12 cellular contexts compared by ENCODE assay signal in the genomic region with DNA sequence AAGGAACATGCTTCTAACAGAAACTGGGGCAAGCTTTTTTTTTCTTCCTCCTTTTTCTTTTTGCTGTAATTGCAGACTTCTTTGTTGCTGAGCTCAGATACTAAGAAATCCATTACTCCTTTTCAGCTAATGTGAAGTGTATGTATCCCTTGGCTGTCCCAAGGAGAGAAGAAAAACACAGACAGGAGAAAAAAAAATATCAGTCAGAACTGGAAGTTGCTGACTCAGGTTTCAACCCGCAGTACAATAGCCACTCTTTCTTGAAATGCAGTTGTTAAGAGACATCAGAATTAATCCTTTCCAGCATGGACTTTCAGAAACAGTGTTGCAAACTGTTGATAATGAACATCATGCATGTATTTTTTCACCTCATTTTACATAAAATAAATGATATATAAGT.
DNase-seq lines count a peak whose midpoint lies in the region; ATAC-seq and TF ChIP-seq lines count a peak whose summit lies in the region.
"Had no signal": no experiment of that assay in that cellular context is flagged by ENCODE, and none has a peak within 500 bp of the region (broad histone marks: within the 10 kb centered on the region; RNA-seq: fewer than 3 reads in every experiment).

No MANE protein-coding gene starts in this region.

- in situ Hi-C loops in GM23248 (cut with MboI), result no loop called here

- H4K20me1 ChIP-seq in GM23248 (ENCODE audit: insufficient read depth) (no peaks in the 10 kb centered on the region), osteoblast (ENCODE audit: insufficient read depth, low read length) (no peaks in the 10 kb centered on the region)

- H3K27me3 Mint-ChIP-seq in nephron progenitor cell (ENCODE audit: low read depth, poor library complexity) (no peaks in the 10 kb centered on the region), HFFc6 (ENCODE audit: insufficient read depth) (no peaks in the 10 kb centered on the region)
- H3K27me3 Mint-ChIP-seq: memory B cell had no signal

- no peak for DNase-seq in GM23248
- DNase-seq in NOMO-1 treated with dmso at 0.1 percent for 144 hours (lab: John Stamatoyannopoulos, UW; ENCODE audit: unreplicated experiment), result peak; percentile 24
- DNase-seq in fibroblast of gingiva (ENCODE audit: low read depth), result peak; percentile 1
- no peak for DNase-seq in nephron progenitor cell
- DNase-seq in HUDEP-2 (lab: John Stamatoyannopoulos, UW; ENCODE audit: unreplicated experiment in 76 of 76), result no peak
- DNase-seq in HFFc6, result no peak
- DNase-seq in osteoblast (ENCODE audit: insufficient read length, low spot score, missing footprints), result no peak
- DNase-seq: activated CD4-positive, alpha-beta T cell treated with anti-CD3 and anti-CD28 coated beads for 48 hours; DMS79; NCI-H146 had no signal

- no peaks in the 10 kb centered on the region for H3K9me3 ChIP-seq in GM23248 (ENCODE audit: low read depth)
- no peaks in the 10 kb centered on the region for H3K9me3 ChIP-seq in osteoblast (ENCODE audit: low read depth, low read length)

- no peak overlapping the region for H3K4me2 ChIP-seq in GM23248 (ENCODE audit: unreplicated experiment)
- no peak overlapping the region for H3K4me2 ChIP-seq in osteoblast (ENCODE audit: insufficient read depth, low read length)

- H3K27ac ChIP-seq in GM23248 (no peak overlapping the region), osteoblast (ENCODE audit: low read depth, low read length) (no peak overlapping the region)

- H3K27me3 ChIP-seq in GM23248 (replicated peaks; ENCODE audit: insufficient read depth), result no peaks in the 10 kb centered on the region
- H3K27me3 ChIP-seq in osteoblast (ENCODE audit: insufficient read depth, low read length), result no peaks in the 10 kb centered on the region

- H3K36me3 ChIP-seq in GM23248 (ENCODE audit: low read depth), result no peaks in the 10 kb centered on the region
- H3K36me3 ChIP-seq in osteoblast (ENCODE audit: insufficient read depth, low read length), result no peaks in the 10 kb centered on the region

- H3K4me3 Mint-ChIP-seq in nephron progenitor cell (no peak overlapping the region), HFFc6 (no peak overlapping the region)
- H3K4me3 Mint-ChIP-seq: memory B cell had no signal

- no peak overlapping the region for H3K9ac ChIP-seq in GM23248

- H3K79me2 ChIP-seq in GM23248 (ENCODE audit: insufficient read depth) (no peaks in the 10 kb centered on the region), osteoblast (ENCODE audit: insufficient read depth, low read length) (no peaks in the 10 kb centered on the region)

- no peak overlapping the region for H3K4me3 ChIP-seq in GM23248
- H3K4me3 ChIP-seq in osteoblast (ENCODE audit: insufficient read depth, low read length), result no peak overlapping the region

- WGBS in GM23248 (ENCODE audit: low coverage in 1 of 2, low lambda C conversion rate in 2 of 2, missing lambda C conversion rate in 2 of 2), 2 experiments, result 8 to 9% methylated on average over 1 of the region's 1 CpG

- H3K4me1 ChIP-seq in GM23248 (ENCODE audit: insufficient read depth) (no peaks in the 10 kb centered on the region), osteoblast (ENCODE audit: insufficient read depth, low read length) (no peaks in the 10 kb centered on the region)

- no peaks in the 10 kb centered on the region for H3K36me3 Mint-ChIP-seq in nephron progenitor cell (ENCODE audit: low read depth)
- H3K36me3 Mint-ChIP-seq in HFFc6 (ENCODE audit: low read depth), result no peaks in the 10 kb centered on the region
- H3K36me3 Mint-ChIP-seq: memory B cell had no signal

- H2AFZ ChIP-seq in GM23248 (peak overlapping the region; percentile 44; the same call in 1 of the 2 replicates), osteoblast (ENCODE audit: low read length) (no peak overlapping the region)

- no peak for ATAC-seq in HG03025 (IDR thresholded peaks at IDR 0.05; ENCODE audit: low FRiP score, unreplicated experiment)

- H3F3A ChIP-seq in GM23248 (ENCODE audit: insufficient read depth), result no peaks in the 10 kb centered on the region

- TF ChIP-seq CTCF in nephron progenitor cell (IDR thresholded peaks at IDR 0.05) (no peak), HFFc6 (IDR thresholded peaks at IDR 0.05) (no peak), osteoblast (IDR thresholded peaks at IDR 0.05; ENCODE audit: extremely low read depth, low read depth, low read length) (no peak)

- H3K27ac Mint-ChIP-seq in nephron progenitor cell (peak overlapping the region; percentile 13), HFFc6 (no peak overlapping the region)
- H3K27ac Mint-ChIP-seq: memory B cell had no signal

- H3K4me1 Mint-ChIP-seq in nephron progenitor cell, result peaks cover 12% of the 10 kb centered on the region
- H3K4me1 Mint-ChIP-seq in HFFc6 (ENCODE audit: low read depth), result no peaks in the 10 kb centered on the region
- H3K4me1 Mint-ChIP-seq: memory B cell had no signal

- no peaks in the 10 kb centered on the region for H3K9me2 ChIP-seq in GM23248 (ENCODE audit: insufficient read depth)

- H3K9me3 Mint-ChIP-seq in nephron progenitor cell (no peaks in the 10 kb centered on the region), HFFc6 (peaks cover 36% of the 10 kb centered on the region)

Comparison
In these comparisons a context has a peak if more than half of its experiments do, and no peak if none do; other contexts are left out.
1. DNase-seq: peak in NOMO-1 treated with dmso at 0.1 percent for 144 hours (single experiment) and fibroblast of gingiva (single experiment); none in GM23248 (single experiment), nephron progenitor cell (single experiment), HUDEP-2 (0 of 76), HFFc6 (single experiment) and osteoblast (single experiment).